ENCODE assay signal across 19 cellular contexts in genomic region chr11:86904001-86904400, GRCh38.
"Had no signal": no experiment of that assay in that cellular context is flagged by ENCODE, and none has a peak within 500 bp of the region (broad histone marks: within the 10 kb centered on the region; RNA-seq: fewer than 3 reads in every experiment).

No MANE protein-coding gene starts in this region.

- H3K36me3 ChIP-seq: MG63 had no signal

- DNase-seq: IMR-90, Karpas-422, KG1, MG63, NCI-H1092, NCI-H1105 treated with DMSO at 0.1 percent for 48 hours, NCI-H1417 treated with DMSO at 0.1 percent for 48 hours, NCI-H146, NCI-H1694 treated with DMSO at 0.1 percent for 48 hours, NCI-H1930, NCI-H2081, NCI-H2107, NCI-H2227 treated with DMSO at 0.1 percent for 48 hours, NCI-H69, NCI-H774, SHP77, SK-N-SH, SW 1271 had no signal

- H3K9me3 ChIP-seq: MG63, SK-N-SH had no signal

- H3K27me3 ChIP-seq: MG63 had no signal

- H3K27ac ChIP-seq: RWPE1 had no signal

- H3K4me3 ChIP-seq: MG63 had no signal

- H3K4me2 ChIP-seq: SK-N-SH had no signal

- H3K9me2 ChIP-seq: SK-N-SH had no signal
